In genomic region chr12:11171953-11172675, GRCh38 we compare ENCODE assay signal across 8 cellular contexts. TPM values are rescaled to one million over a fixed set of nuclear protein-coding genes. Genes with fewer than 3 reads are reported as not detected.
DNase-seq lines count a peak whose midpoint lies in the region; ATAC-seq lines count a peak whose summit lies in the region.

No MANE protein-coding gene starts in this region.

- DNase-seq in DMS53 (lab: John Stamatoyannopoulos, UW) (peak; percentile 64), LoVo (ENCODE audit: low spot score) (peak; percentile 55), Ammon's horn (ENCODE audit: low spot score) (no peak)
- DNase-seq in activated naive CD4-positive, alpha-beta T cell treated with anti-CD3 and anti-CD28 coated beads, Interleukin-2, amount 50 U/mL, for 72 hours (ENCODE audit: low spot score in 2 of 2), result no peak

- H3K4me1 Mint-ChIP-seq in stimulated activated memory B cell treated with anti-CD40 and anti-IgM and Interleukin-4, amounts not matched to agents 10 μg/mL and 1 μg/mL and 100 μg/mL, for 72 hours, result peaks cover 61% of the 10 kb centered on the region

- peak overlapping the region; percentile 98 to 99 for H3K27ac Mint-ChIP-seq in activated naive CD4-positive, alpha-beta T cell treated with anti-CD3 and anti-CD28 coated beads, Interleukin-2, amount 50 U/mL, for 72 hours
- peak overlapping the region; percentile 99 for H3K27ac Mint-ChIP-seq in stimulated activated memory B cell treated with anti-CD40 and anti-IgM and Interleukin-4, amounts not matched to agents 10 μg/mL and 1 μg/mL and 100 μg/mL, for 72 hours

- peaks cover 50 to 59% of the 10 kb centered on the region in 2 donors for H3K36me3 Mint-ChIP-seq in activated naive CD4-positive, alpha-beta T cell treated with anti-CD3 and anti-CD28 coated beads, Interleukin-2, amount 50 U/mL, for 72 hours
- peaks cover 46% of the 10 kb centered on the region for H3K36me3 Mint-ChIP-seq in stimulated activated memory B cell treated with anti-CD40 and anti-IgM and Interleukin-4, amounts not matched to agents 10 μg/mL and 1 μg/mL and 100 μg/mL, for 72 hours

- H3K9me3 Mint-ChIP-seq in activated naive CD4-positive, alpha-beta T cell treated with anti-CD3 and anti-CD28 coated beads, Interleukin-2, amount 50 U/mL, for 72 hours, result no peaks in the 10 kb centered on the region
- no peaks in the 10 kb centered on the region for H3K9me3 Mint-ChIP-seq in stimulated activated memory B cell treated with anti-CD40 and anti-IgM and Interleukin-4, amounts not matched to agents 10 μg/mL and 1 μg/mL and 100 μg/mL, for 72 hours

- H3K4me3 ChIP-seq in iPS-18c (ENCODE audit: insufficient read depth, low read depth, low read length), result peak overlapping the region; percentile 99

- no peak for ATAC-seq in activated naive CD4-positive, alpha-beta T cell treated with anti-CD3 and anti-CD28 coated beads, Interleukin-2, amount 50 U/mL, for 72 hours
- no peak for ATAC-seq in stimulated activated memory B cell treated with anti-CD40 and anti-IgM and Interleukin-4, amounts not matched to agents 10 μg/mL and 1 μg/mL and 100 μg/mL, for 72 hours
- ATAC-seq in HG03280 (IDR thresholded peaks at IDR 0.05; ENCODE audit: unreplicated experiment), result no peak
- ATAC-seq in GM21723 (IDR thresholded peaks at IDR 0.05; ENCODE audit: unreplicated experiment), result no peak

- peak overlapping the region; percentile 97 for H3K4me3 Mint-ChIP-seq in stimulated activated memory B cell treated with anti-CD40 and anti-IgM and Interleukin-4, amounts not matched to agents 10 μg/mL and 1 μg/mL and 100 μg/mL, for 72 hours

- no peaks in the 10 kb centered on the region for H3K9me3 ChIP-seq in iPS-18c (ENCODE audit: control insufficient read depth, insufficient read depth, low read length)

- H3K27me3 Mint-ChIP-seq in stimulated activated memory B cell treated with anti-CD40 and anti-IgM and Interleukin-4, amounts not matched to agents 10 μg/mL and 1 μg/mL and 100 μg/mL, for 72 hours, result no peaks in the 10 kb centered on the region

RNA-seq across cellular contexts. Expression of gene SMIM10L1, which starts 1.1 kb away (rescaled TPM):
- 1 to 10 TPM; 5.4 to 7.0 TPM for total RNA-seq in activated naive CD4-positive, alpha-beta T cell treated with anti-CD3 and anti-CD28 coated beads, Interleukin-2, amount 50 U/mL, for 72 hours

RNA-seq across cellular contexts. Expression of gene TAS2R42, which starts 14.6 kb away (rescaled TPM):
- not detected for total RNA-seq in activated naive CD4-positive, alpha-beta T cell treated with anti-CD3 and anti-CD28 coated beads, Interleukin-2, amount 50 U/mL, for 72 hours

RNA-seq across cellular contexts. Expression of gene TAS2R30, which starts 37.7 kb away (rescaled TPM):
- total RNA-seq in activated naive CD4-positive, alpha-beta T cell treated with anti-CD3 and anti-CD28 coated beads, Interleukin-2, amount 50 U/mL, for 72 hours, result 1 to 10 TPM; 2.9 to 3.9 TPM

Comparison
In these comparisons a context has a peak if more than half of its experiments do, and no peak if none do; other contexts are left out.
1. DNase-seq: peak in DMS53 (single experiment) and LoVo (single experiment); none in activated naive CD4-positive, alpha-beta T cell treated with anti-CD3 and anti-CD28 coated beads, Interleukin-2, amount 50 U/mL, for 72 hours (0 of 2) and Ammon's horn (single experiment).